In the genomic region with DNA sequence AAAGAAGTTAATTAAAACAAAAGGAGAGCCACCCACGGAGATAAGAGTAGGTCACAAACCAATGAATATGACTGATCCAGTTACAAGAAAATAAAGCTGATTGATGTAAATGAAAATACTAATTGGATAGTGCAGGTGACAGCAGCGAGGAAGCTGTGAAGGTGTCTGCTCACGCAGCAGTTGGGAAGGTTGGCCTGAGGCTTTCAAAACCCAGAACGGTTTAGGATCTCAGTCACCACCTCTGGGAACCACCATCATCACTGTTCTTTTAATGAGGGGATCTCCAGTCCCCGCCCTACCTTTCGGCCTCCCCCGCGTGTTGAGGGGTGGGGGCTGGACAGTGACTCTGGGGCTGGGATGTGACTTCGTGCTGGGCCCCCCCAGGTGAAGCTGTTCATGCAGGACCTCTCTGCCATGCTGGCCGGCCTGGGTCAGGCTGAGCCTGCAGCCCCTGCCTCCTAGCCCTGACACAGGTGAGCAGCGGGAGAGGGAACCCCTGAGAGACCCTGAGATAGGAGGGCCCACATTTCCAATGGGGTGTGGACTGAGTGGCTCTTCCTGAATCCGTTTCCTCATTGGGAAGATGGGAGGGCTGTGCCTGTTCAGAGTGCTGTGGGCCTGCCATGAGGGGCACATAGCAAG, we compare ENCODE assay signal across 21 cellular contexts. TPM values are rescaled to one million over a fixed set of nuclear protein-coding genes. Genes with fewer than 3 reads are reported as not detected.
DNase-seq lines count a peak whose midpoint lies in the region; ATAC-seq, FAIRE-seq and TF ChIP-seq lines count a peak whose summit lies in the region.
"Had no signal": no experiment of that assay in that cellular context is flagged by ENCODE, and none has a peak within 500 bp of the region (broad histone marks: within the 10 kb centered on the region; RNA-seq: fewer than 3 reads in every experiment).

No MANE protein-coding gene starts in this region.

- H3K9me3 Mint-ChIP-seq in activated T-cell treated with anti-CD3 and anti-CD28 coated beads, Interleukin-2, amount 50 U/mL, for 72 hours: no peaks in the 10 kb centered on the region
- no peaks in the 10 kb centered on the region for H3K9me3 Mint-ChIP-seq in activated T-helper 17 cell treated with anti-CD3 and anti-CD28 coated beads, Interleukin-2, amount 50 U/mL, for 72 hours

- in situ Hi-C loops in HAP-1 (cut with MboI; ENCODE audit: low sequenced_read_pairs): no loop called here

- H3K4me3 ChIP-seq in BLaER1 (no peak overlapping the region; the same call in 1 of the 2 replicates), HAP-1 (no peak overlapping the region)
- H3K4me3 ChIP-seq: GM23338, PC-9, SJCRH30 had no signal

- peaks cover 4% of the 10 kb centered on the region for H3K27me3 Mint-ChIP-seq in activated T-cell treated with anti-CD3 and anti-CD28 coated beads, Interleukin-2, amount 50 U/mL, for 72 hours (ENCODE audit: low read depth)
- peaks cover under 1% of the 10 kb centered on the region for H3K27me3 Mint-ChIP-seq in activated T-helper 17 cell treated with anti-CD3 and anti-CD28 coated beads, Interleukin-2, amount 50 U/mL, for 72 hours

- peaks cover 3 to 7% of the 10 kb centered on the region in 2 donors for H3K36me3 Mint-ChIP-seq in activated T-cell treated with anti-CD3 and anti-CD28 coated beads, Interleukin-2, amount 50 U/mL, for 72 hours (ENCODE audit: insufficient read depth in 2 of 2)
- peaks cover 56% of the 10 kb centered on the region for H3K36me3 Mint-ChIP-seq in activated T-helper 17 cell treated with anti-CD3 and anti-CD28 coated beads, Interleukin-2, amount 50 U/mL, for 72 hours (ENCODE audit: low read depth)

- H3K9ac ChIP-seq in BLaER1: no peak overlapping the region

- H3K4me1 ChIP-seq in BLaER1 (peaks cover 86% of the 10 kb centered on the region), HAP-1 (peaks cover 7% of the 10 kb centered on the region)

- H3K27ac ChIP-seq in BLaER1: 0 out of 2 replicates have a peak overlapping the region, but pooled peaks have one; percentile 41
- H3K27ac ChIP-seq: C4-2B, PC-9, SJCRH30 had no signal

- H3K36me3 ChIP-seq in BLaER1 (peaks cover 45% of the 10 kb centered on the region), HAP-1 (replicated peaks) (peaks cover 43% of the 10 kb centered on the region)

- peaks cover 17% of the 10 kb centered on the region for H3K4me1 Mint-ChIP-seq in activated T-cell treated with anti-CD3 and anti-CD28 coated beads, Interleukin-2, amount 50 U/mL, for 72 hours (ENCODE audit: low read depth)
- H3K4me1 Mint-ChIP-seq in activated T-helper 17 cell treated with anti-CD3 and anti-CD28 coated beads, Interleukin-2, amount 50 U/mL, for 72 hours: no peaks in the 10 kb centered on the region

- H3K27ac Mint-ChIP-seq in activated T-cell treated with anti-CD3 and anti-CD28 coated beads, Interleukin-2, amount 50 U/mL, for 72 hours: peak overlapping the region; percentile 44
- peak overlapping the region; percentile 3 for H3K27ac Mint-ChIP-seq in activated T-helper 17 cell treated with anti-CD3 and anti-CD28 coated beads, Interleukin-2, amount 50 U/mL, for 72 hours
- H3K27ac Mint-ChIP-seq: GM23338 had no signal

- ATAC-seq in activated T-cell treated with anti-CD3 and anti-CD28 coated beads, Interleukin-2, amount 50 U/mL, for 72 hours (replicated peaks in 1 of 2): no peak
- no peak for ATAC-seq in activated T-helper 17 cell treated with anti-CD3 and anti-CD28 coated beads, Interleukin-2, amount 50 U/mL, for 72 hours (replicated peaks)
- ATAC-seq in HG03135 (IDR thresholded peaks at IDR 0.05; ENCODE audit: unreplicated experiment): no peak
- ATAC-seq: GM23338, HCT116 had no signal

- H3K27me3 ChIP-seq in BLaER1: peaks cover 57% of the 10 kb centered on the region
- no peaks in the 10 kb centered on the region for H3K27me3 ChIP-seq in HAP-1 (ENCODE audit: low read depth)

- no peak for DNase-seq in activated T-cell treated with anti-CD3 and anti-CD28 coated beads, Interleukin-2, amount 50 U/mL, for 72 hours
- DNase-seq in activated T-cell treated with anti-CD3 and anti-CD28 coated beads, Interleukin-2, amount 50 U/mL, for 48 hours: no peak
- DNase-seq in GM12891 (ENCODE audit: insufficient read length, low spot score) (no peak), iPS-NIHi7 (ENCODE audit: extremely low spot score) (no peak), HAP-1 (ENCODE audit: low spot score in 2 of 2) (no peak)
- DNase-seq: DMS79 treated with DMSO at 0.1 percent for 48 hours, KG1, NCI-H1105 treated with DMSO at 0.1 percent for 48 hours, NCI-H1694, NCI-H2107, NCI-H2227 treated with DMSO at 0.1 percent for 48 hours, NCI-H510A treated with DMSO at 0.1 percent for 48 hours, NCI-H774, PC-9, SJCRH30 had no signal

- peaks cover 79% of the 10 kb centered on the region for H4K20me1 ChIP-seq in BLaER1

- peak overlapping the region in 1 of 2 donors; percentile 34 for H3K4me3 Mint-ChIP-seq in activated T-cell treated with anti-CD3 and anti-CD28 coated beads, Interleukin-2, amount 50 U/mL, for 72 hours
- H3K4me3 Mint-ChIP-seq in activated T-helper 17 cell treated with anti-CD3 and anti-CD28 coated beads, Interleukin-2, amount 50 U/mL, for 72 hours: no peak overlapping the region
- H3K4me3 Mint-ChIP-seq: GM23338 had no signal

- FAIRE-seq in GM12891 (lab: Jason Lieb, UNC): no peak

- TF ChIP-seq POLR2A in GM12891 (IDR thresholded peaks at IDR 0.05; ENCODE audit: low read depth, low read length): peak; percentile 34; the same call in 1 of the 2 replicates

- no peaks in the 10 kb centered on the region for H3K9me3 ChIP-seq in BLaER1
- H3K9me3 ChIP-seq in HAP-1: no peaks in the 10 kb centered on the region
- H3K9me3 ChIP-seq: SJCRH30 had no signal

- H3K4me2 ChIP-seq in BLaER1: peak overlapping the region; percentile 92; the same call in 1 of the 2 replicates
- H3K4me2 ChIP-seq: GM23338, PC-9 had no signal

TF ChIP-seq in GM12891, 5 proteins besides CTCF, POLR2A, EP300 and RAD21:
- no peak for TF ChIP-seq SPI1 (IDR thresholded peaks at IDR 0.05; ENCODE audit: low read depth, low read length)
- no peak for TF ChIP-seq POU2F2 (IDR thresholded peaks at IDR 0.05; ENCODE audit: low read depth, low read length)
- TF ChIP-seq PAX5 (IDR thresholded peaks at IDR 0.05; ENCODE audit: insufficient read depth, low read length, severe bottlenecking): no peak
- no peak; the same call in 1 of the 2 replicates for TF ChIP-seq POLR2AphosphoS5 (IDR thresholded peaks at IDR 0.05; ENCODE audit: low read depth, low read length)
- no peak for TF ChIP-seq TAF1 (IDR thresholded peaks at IDR 0.05; ENCODE audit: low read depth, low read length)

RNA-seq across cellular contexts. Expression of gene CFAP73, which starts 7.8 kb away (rescaled TPM):
- 1 to 10 TPM; 2.0 to 2.1 TPM for total RNA-seq in activated T-cell treated with anti-CD3 and anti-CD28 coated beads, Interleukin-2, amount 50 U/mL, for 72 hours
- 0.54 TPM for polyA plus RNA-seq in GM12891 (2012; ENCODE audit: low read depth, missing spikeins)
- total RNA-seq in activated T-helper 17 cell treated with anti-CD3 and anti-CD28 coated beads, Interleukin-2, amount 50 U/mL, for 72 hours: 1 to 10 TPM in 1 of 2 donors, under 1 TPM in 1; 0.32 to 1.2 TPM
- total RNA-seq: SJCRH30 had no signal

RNA-seq across cellular contexts. Expression of gene RASAL1, which starts 21.8 kb away (rescaled TPM):
- total RNA-seq in activated T-cell treated with anti-CD3 and anti-CD28 coated beads, Interleukin-2, amount 50 U/mL, for 72 hours: 10 to 100 TPM in 1 of 2 donors, 1 to 10 TPM in 1; 6.7 to 13.4 TPM
- 0.73 TPM for polyA plus RNA-seq in GM12891 (2012; ENCODE audit: low read depth, missing spikeins)
- total RNA-seq in activated T-helper 17 cell treated with anti-CD3 and anti-CD28 coated beads, Interleukin-2, amount 50 U/mL, for 72 hours: 10 to 100 TPM in 1 of 2 donors, 1 to 10 TPM in 1; 1.0 to 21.3 TPM
- total RNA-seq: SJCRH30 had no signal

RNA-seq across cellular contexts. Expression of gene DDX54, which starts 27.9 kb away (rescaled TPM):
- total RNA-seq in activated T-cell treated with anti-CD3 and anti-CD28 coated beads, Interleukin-2, amount 50 U/mL, for 72 hours: 10 to 100 TPM; 81.4 to 82.7 TPM
- polyA plus RNA-seq in GM12891 (2012; ENCODE audit: low read depth, missing spikeins): 48.2 TPM
- total RNA-seq in activated T-helper 17 cell treated with anti-CD3 and anti-CD28 coated beads, Interleukin-2, amount 50 U/mL, for 72 hours: 10 to 100 TPM; 47.4 to 86.9 TPM

RNA-seq across cellular contexts. Expression of gene RITA1, which starts 28.2 kb away (rescaled TPM):
- 10 to 100 TPM; 21.3 to 25.1 TPM for total RNA-seq in activated T-cell treated with anti-CD3 and anti-CD28 coated beads, Interleukin-2, amount 50 U/mL, for 72 hours
- polyA plus RNA-seq in GM12891 (2012; ENCODE audit: low read depth, missing spikeins): 15.9 TPM
- total RNA-seq in activated T-helper 17 cell treated with anti-CD3 and anti-CD28 coated beads, Interleukin-2, amount 50 U/mL, for 72 hours: 10 to 100 TPM; 14.2 to 23.9 TPM
